Comparison of ENCODE assay signal across 23 cellular contexts in the genomic region with DNA sequence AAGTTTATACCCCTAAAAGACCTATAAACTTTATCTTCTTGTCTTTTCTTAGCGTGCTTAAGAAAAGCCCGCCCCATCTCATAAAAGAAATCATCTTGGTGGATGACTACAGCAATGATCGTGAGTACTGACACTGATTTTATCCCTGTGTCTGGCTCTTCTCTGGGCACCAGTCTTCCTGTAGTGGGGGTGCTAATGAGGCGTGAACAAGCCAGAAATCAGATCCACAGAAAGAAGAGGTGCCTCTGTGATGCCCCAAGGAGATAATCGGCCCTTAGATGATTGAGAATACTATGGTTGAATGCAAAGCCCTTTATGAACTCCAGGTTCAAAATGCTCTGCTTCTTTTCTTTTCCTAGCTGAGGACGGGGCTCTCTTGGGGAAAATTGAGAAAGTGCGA.
"Had no signal": no experiment of that assay in that cellular context is flagged by ENCODE, and none has a peak within 500 bp of the region (broad histone marks: within the 10 kb centered on the region; RNA-seq: fewer than 3 reads in every experiment).

No MANE protein-coding gene starts in this region.

- ATAC-seq: activated CD4-positive, alpha-beta T cell treated with anti-CD3 and anti-CD28 coated beads for 36 hours; body of pancreas; K562 had no signal

- H3K4me3 Mint-ChIP-seq: activated CD4-positive, alpha-beta memory T cell treated with anti-CD3 and anti-CD28 coated beads, Interleukin-2, amount 10 ng/mL, durations not matched to agents 7 days and 5 days; activated CD4-positive, alpha-beta T cell treated with anti-CD3 and anti-CD28 coated beads for 36 hours; activated naive CD4-positive, alpha-beta T cell treated with anti-CD3 and anti-CD28 coated beads, Interleukin-2, amount 50 U/mL, for 24 hours had no signal

- H3K27me3 ChIP-seq: body of pancreas had no signal

- H3K27me3 Mint-ChIP-seq: activated CD4-positive, alpha-beta memory T cell treated with anti-CD3 and anti-CD28 coated beads, Interleukin-2, amount 10 ng/mL, durations not matched to agents 7 days and 5 days; activated CD4-positive, alpha-beta T cell treated with anti-CD3 and anti-CD28 coated beads for 36 hours; activated naive CD4-positive, alpha-beta T cell treated with anti-CD3 and anti-CD28 coated beads, Interleukin-2, amount 50 U/mL, for 24 hours had no signal

- H3K27ac Mint-ChIP-seq: activated CD4-positive, alpha-beta memory T cell treated with anti-CD3 and anti-CD28 coated beads, Interleukin-2, amount 10 ng/mL, durations not matched to agents 7 days and 5 days; activated CD4-positive, alpha-beta T cell treated with anti-CD3 and anti-CD28 coated beads for 36 hours; activated naive CD4-positive, alpha-beta T cell treated with anti-CD3 and anti-CD28 coated beads, Interleukin-2, amount 50 U/mL, for 24 hours; activated T-helper 2 cell treated with anti-CD3 and anti-CD28 coated beads, Interferon-gamma antibody, Interleukin-2, Interleukin-4, amounts not matched to agents 10 μg/mL and 5 μg/mL and 100 μg/mL, durations not matched to agents 14 hours and 24 hours and 36 hours had no signal

- H3K9ac ChIP-seq: SK-N-SH had no signal

- H3K9me3 ChIP-seq: body of pancreas, SK-N-SH had no signal

- H3K4me2 ChIP-seq: SK-N-SH had no signal

- H3K4me3 ChIP-seq: body of pancreas, K562 had no signal

- H3K27ac ChIP-seq: body of pancreas, WERI-Rb-1 had no signal

- DNase-seq: activated CD4-positive, alpha-beta memory T cell treated with anti-CD3 and anti-CD28 coated beads, Interleukin-2, amount 10 ng/mL, durations not matched to agents 7 days and 5 days; activated CD4-positive, alpha-beta T cell treated with anti-CD3 and anti-CD28 coated beads for 36 hours; activated CD4-positive, alpha-beta T cell treated with anti-CD3 and anti-CD28 coated beads, Interleukin-2, amount 50 U/mL, for 1 hour; activated T-cell treated with anti-CD3 and anti-CD28 coated beads for 4 hours; activated T-cell treated with anti-CD3 and anti-CD28 coated beads, Interleukin-2, amount 50 U/mL, for 48 hours; aorta; body of pancreas; Karpas-422; MM.1S; NCI-H1105; NCI-H1436; NCI-H1694 treated with DMSO at 0.1 percent for 48 hours; NCI-H2081; NCI-H2171 treated with DMSO at 0.1 percent for 48 hours; NCI-H526; NCI-H82; SIG-M5; SK-N-SH; T-helper 1 cell; WERI-Rb-1 had no signal
